9 cellular contexts compared by ENCODE assay signal in the genomic region with DNA sequence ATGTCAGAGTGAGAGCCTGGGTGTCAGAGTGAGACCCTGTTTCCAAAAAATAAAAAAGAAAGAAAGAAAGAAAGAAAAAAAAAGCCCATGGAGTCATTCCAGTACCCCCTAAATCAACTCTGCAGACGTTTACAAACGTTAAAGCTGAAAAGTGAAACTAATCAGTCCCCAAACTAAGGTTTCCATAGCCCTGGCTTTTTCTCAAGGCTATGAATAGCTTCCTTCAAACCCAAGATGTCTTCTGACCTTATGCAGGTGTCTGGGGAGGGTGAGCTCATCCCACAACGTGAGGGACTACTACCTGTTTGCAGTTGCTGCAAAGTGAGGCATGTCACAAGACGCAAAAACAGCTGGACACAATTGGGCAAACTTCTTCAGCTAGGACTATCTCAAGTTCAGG.
DNase-seq lines count a peak whose midpoint lies in the region; ATAC-seq and TF ChIP-seq lines count a peak whose summit lies in the region.
"Had no signal": no experiment of that assay in that cellular context is flagged by ENCODE, and none has a peak within 500 bp of the region (broad histone marks: within the 10 kb centered on the region; RNA-seq: fewer than 3 reads in every experiment).

No MANE protein-coding gene starts in this region.

- peaks cover 13% of the 10 kb centered on the region for H3K79me2 ChIP-seq in MM.1S (ENCODE audit: low read length)

- H3K27me3 Mint-ChIP-seq in activated T-cell treated with anti-CD3 and anti-CD28 coated beads, Interleukin-2, amount 50 U/mL, for 72 hours (ENCODE audit: low read depth): peaks cover 16% of the 10 kb centered on the region
- H3K27me3 Mint-ChIP-seq in stimulated activated naive CD8-positive, alpha-beta T cell treated with anti-CD3 and anti-CD28 coated beads, Interleukin-15, amount 100 ng/mL, for 72 hours: no peaks in the 10 kb centered on the region
- no peaks in the 10 kb centered on the region for H3K27me3 Mint-ChIP-seq in osteocyte (ENCODE audit: unreplicated experiment)

- H3K36me3 ChIP-seq in MM.1S (replicated peaks; ENCODE audit: insufficient read depth, low read length): no peaks in the 10 kb centered on the region
- H3K36me3 ChIP-seq: stomach had no signal

- no peak overlapping the region for H3K4me3 ChIP-seq in MM.1S (ENCODE audit: low read length)
- H3K4me3 ChIP-seq: stomach had no signal

- peaks cover 23% of the 10 kb centered on the region; the same call in 1 of the 2 replicates for H3F3A ChIP-seq in MM.1S (ENCODE audit: insufficient read depth, low read length)

- H3K27ac Mint-ChIP-seq in activated T-cell treated with anti-CD3 and anti-CD28 coated beads, Interleukin-2, amount 50 U/mL, for 72 hours: peak overlapping the region; percentile 94
- peak overlapping the region; percentile 78 to 97 for H3K27ac Mint-ChIP-seq in stimulated activated naive CD8-positive, alpha-beta T cell treated with anti-CD3 and anti-CD28 coated beads, Interleukin-15, amount 100 ng/mL, for 72 hours
- no peak overlapping the region for H3K27ac Mint-ChIP-seq in osteocyte (ENCODE audit: unreplicated experiment)

- no peak for TF ChIP-seq CTCF in MM.1S (IDR thresholded peaks at IDR 0.05; ENCODE audit: low read length)
- TF ChIP-seq CTCF in osteocyte (IDR thresholded peaks at IDR 0.05): no peak

- no peaks in the 10 kb centered on the region for H3K9me3 ChIP-seq in MM.1S (replicated peaks; ENCODE audit: insufficient read depth, low read length)
- H3K9me3 ChIP-seq: stomach had no signal

- H3K4me1 Mint-ChIP-seq in activated T-cell treated with anti-CD3 and anti-CD28 coated beads, Interleukin-2, amount 50 U/mL, for 72 hours (ENCODE audit: low read depth): peaks cover 90% of the 10 kb centered on the region
- H3K4me1 Mint-ChIP-seq in stimulated activated naive CD8-positive, alpha-beta T cell treated with anti-CD3 and anti-CD28 coated beads, Interleukin-15, amount 100 ng/mL, for 72 hours: peaks cover 88% of the 10 kb centered on the region
- peaks cover 4% of the 10 kb centered on the region for H3K4me1 Mint-ChIP-seq in osteocyte (ENCODE audit: unreplicated experiment)

- H3K27me3 ChIP-seq in MM.1S (replicated peaks; ENCODE audit: insufficient read depth, low read length): no peaks in the 10 kb centered on the region
- H3K27me3 ChIP-seq: stomach had no signal

- no peak for DNase-seq in activated T-cell treated with anti-CD3 and anti-CD28 coated beads, Interleukin-2, amount 50 U/mL, for 72 hours
- DNase-seq in activated T-cell treated with anti-CD3 and anti-CD28 coated beads, Interleukin-2, amount 50 U/mL, for 1 hour: no peak
- DNase-seq in MM.1S: peak; percentile 83
- no peak for DNase-seq in stimulated activated naive CD8-positive, alpha-beta T cell treated with anti-CD3 and anti-CD28 coated beads, Interleukin-15, amount 100 ng/mL, for 72 hours
- DNase-seq in posterior vena cava (ENCODE audit: low spot score): no peak
- no peak for DNase-seq in osteocyte (ENCODE audit: extremely low spot score, unreplicated experiment)
- no peak for DNase-seq in NK-92 treated with Interleukin-12 subunit alpha and Interleukin-12 subunit beta, amount 100 ng/mL, for 24 hours (lab: John Stamatoyannopoulos, UW)
- DNase-seq: stomach had no signal

- H3K4me1 ChIP-seq in MM.1S (ENCODE audit: low read length): peaks cover 41% of the 10 kb centered on the region
- H3K4me1 ChIP-seq: stomach had no signal

- H3K9ac ChIP-seq in MM.1S (ENCODE audit: low read length): no peak overlapping the region; the same call in 1 of the 2 replicates

- H2AFZ ChIP-seq in MM.1S (ENCODE audit: low read length): no peak overlapping the region

- H4K20me1 ChIP-seq in MM.1S (ENCODE audit: insufficient read depth, low read length): no peaks in the 10 kb centered on the region

- no peaks in the 10 kb centered on the region for H3K9me2 ChIP-seq in MM.1S (replicated peaks; ENCODE audit: insufficient read depth, low read length)

- H3K4me2 ChIP-seq in MM.1S (ENCODE audit: low read depth, low read length): peak overlapping the region; percentile 59

- H3K4me3 Mint-ChIP-seq in activated T-cell treated with anti-CD3 and anti-CD28 coated beads, Interleukin-2, amount 50 U/mL, for 72 hours: peak overlapping the region; percentile 41 to 90
- H3K4me3 Mint-ChIP-seq in stimulated activated naive CD8-positive, alpha-beta T cell treated with anti-CD3 and anti-CD28 coated beads, Interleukin-15, amount 100 ng/mL, for 72 hours: peak overlapping the region; percentile 64 to 74
- H3K4me3 Mint-ChIP-seq in osteocyte (ENCODE audit: unreplicated experiment): no peak overlapping the region

- intact Hi-C loops in posterior vena cava (cut with DNase I): loop anchor here in 1 of 2 donors (10.0 kb wide), 1 partner anchor 141 kb away; the partner anchor contains the start of gene SH3KBP1

- no peaks in the 10 kb centered on the region for H3K9me3 Mint-ChIP-seq in activated T-cell treated with anti-CD3 and anti-CD28 coated beads, Interleukin-2, amount 50 U/mL, for 72 hours
- no peaks in the 10 kb centered on the region for H3K9me3 Mint-ChIP-seq in stimulated activated naive CD8-positive, alpha-beta T cell treated with anti-CD3 and anti-CD28 coated beads, Interleukin-15, amount 100 ng/mL, for 72 hours
- no peaks in the 10 kb centered on the region for H3K9me3 Mint-ChIP-seq in osteocyte (ENCODE audit: unreplicated experiment)

- peak; percentile 2 to 5 for ATAC-seq in activated T-cell treated with anti-CD3 and anti-CD28 coated beads, Interleukin-2, amount 50 U/mL, for 72 hours (replicated peaks in 1 of 2)
- ATAC-seq in HG02610 (IDR thresholded peaks at IDR 0.05; ENCODE audit: unreplicated experiment): peak; percentile 59
- no peak for ATAC-seq in stimulated activated naive CD8-positive, alpha-beta T cell treated with anti-CD3 and anti-CD28 coated beads, Interleukin-15, amount 100 ng/mL, for 72 hours

- H3K27ac ChIP-seq in MM.1S (ENCODE audit: low read length): peak overlapping the region; percentile 65
- H3K27ac ChIP-seq: stomach had no signal

- H3K36me3 Mint-ChIP-seq in activated T-cell treated with anti-CD3 and anti-CD28 coated beads, Interleukin-2, amount 50 U/mL, for 72 hours (ENCODE audit: insufficient read depth in 2 of 2): peaks cover 2 to 28% of the 10 kb centered on the region in 2 donors
- no peaks in the 10 kb centered on the region for H3K36me3 Mint-ChIP-seq in osteocyte (ENCODE audit: unreplicated experiment)
